7 cellular contexts compared by ENCODE assay signal in genomic region chr19:3500429-3501101, GRCh38.
A peak's percentile ranks its signal among the peaks of the same experiment; 100 is the strongest.
DNase-seq lines count a peak whose midpoint lies in the region; ATAC-seq and FAIRE-seq lines count a peak whose summit lies in the region.

TSS of gene DOHH (minus strand) at chr19:3500674. CDS start at chr19:3496814, 3,860 bp downstream.

- DNase-seq in GM18507 (ENCODE audit: extremely low spot score, insufficient read length, low read depth) (peak; percentile 88), NCI-H2081 (lab: John Stamatoyannopoulos, UW) (peak; percentile 95 to 97), T1000 (lab: John Stamatoyannopoulos, UW) (peak; percentile 90), astrocyte of the hippocampus (ENCODE audit: low read depth, low spot score) (peak; percentile 99), hippocampal formation (lab: John Stamatoyannopoulos, UW) (peak; percentile 90 to 96), retina (peak; percentile 98)

- peak; percentile 75 for ATAC-seq in HG02981 (IDR thresholded peaks at IDR 0.05; ENCODE audit: unreplicated experiment)

- peak; percentile 99 for FAIRE-seq in GM18507 (lab: Jason Lieb, UNC)

Comparison
In these comparisons a context has a peak if more than half of its experiments do, and no peak if none do; other contexts are left out.
1. Peak in every context shown above with its lines: DNase-seq and ATAC-seq.